In the genomic region with DNA sequence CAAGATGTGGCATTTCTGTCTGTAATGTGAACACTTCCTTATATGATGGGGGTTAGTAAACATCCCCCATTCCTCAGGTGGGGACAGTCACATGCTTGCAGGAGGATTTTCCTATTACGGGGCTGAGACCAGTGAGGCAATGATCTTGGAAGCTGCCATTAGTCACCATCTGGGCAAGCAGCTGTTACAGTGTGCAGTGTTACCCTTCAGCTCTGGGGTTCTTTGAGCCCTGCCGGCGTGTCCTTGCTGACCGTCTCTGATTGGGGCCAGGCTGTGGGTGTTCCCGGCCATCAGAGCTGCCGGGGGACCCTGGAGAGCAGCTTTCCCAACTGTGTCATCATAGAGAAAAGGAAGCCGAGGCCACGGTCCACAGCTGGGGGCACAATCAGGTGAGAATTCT, we compare ENCODE assay signal across 1 cellular context.
A peak's percentile ranks its signal among the peaks of the same experiment; 100 is the strongest.
TF ChIP-seq lines count a peak whose summit lies in the region.

No MANE protein-coding gene starts in this region.

TF ChIP-seq in IMR-90, 13 proteins besides CTCF, POLR2A, EP300 and RAD21 (continued from another document):
- TF ChIP-seq, protein P1, sequence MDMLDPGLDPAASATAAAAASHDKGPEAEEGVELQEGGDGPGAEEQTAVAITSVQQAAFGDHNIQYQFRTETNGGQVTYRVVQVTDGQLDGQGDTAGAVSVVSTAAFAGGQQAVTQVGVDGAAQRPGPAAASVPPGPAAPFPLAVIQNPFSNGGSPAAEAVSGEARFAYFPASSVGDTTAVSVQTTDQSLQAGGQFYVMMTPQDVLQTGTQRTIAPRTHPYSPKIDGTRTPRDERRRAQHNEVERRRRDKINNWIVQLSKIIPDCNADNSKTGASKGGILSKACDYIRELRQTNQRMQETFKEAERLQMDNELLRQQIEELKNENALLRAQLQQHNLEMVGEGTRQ (IDR thresholded peaks at IDR 0.05; ENCODE audit: low read depth, low read length) = peak; percentile 15; the same call in 1 of the 2 replicates
- TF ChIP-seq CEBPB (IDR thresholded peaks at IDR 0.05; ENCODE audit: low read depth, low read length) = peak; percentile 73
